ENCODE assay signal across 8 cellular contexts in the genomic region with DNA sequence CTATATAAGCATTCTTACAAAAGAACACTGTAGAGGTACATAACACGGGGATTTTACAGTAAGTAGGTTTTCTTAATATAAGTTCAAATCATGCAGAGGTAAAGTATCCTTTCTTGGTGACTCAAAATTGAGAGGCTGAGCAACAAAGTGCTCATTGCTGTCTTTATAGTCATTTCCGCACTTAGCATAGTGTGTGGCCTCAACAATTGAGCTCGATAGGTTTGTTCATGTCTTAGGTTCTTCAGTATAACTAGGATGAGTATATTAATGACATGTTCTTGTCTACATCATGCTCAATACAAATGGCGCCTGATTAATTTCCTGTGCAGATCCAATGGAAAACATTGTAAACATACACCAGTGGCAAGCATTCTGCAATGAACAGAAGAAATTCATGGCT. TPM values are rescaled to one million over a fixed set of nuclear protein-coding genes. Genes with fewer than 3 reads are reported as not detected.
DNase-seq lines count a peak whose midpoint lies in the region; ATAC-seq lines count a peak whose summit lies in the region.

No MANE protein-coding gene starts in this region.

- CTCF ChIA-PET in naive thymus-derived CD4-positive, alpha-beta T cell (lab: Charles Lee) = interaction anchor here (1.0 to 2.3 kb wide), 6 partner anchors 132 to 246 kb away, joined by 3 to 10 read pairs (median 4); a partner anchor contains a TSS

- H3K27ac Mint-ChIP-seq in naive thymus-derived CD4-positive, alpha-beta T cell = peak overlapping the region; percentile 9 to 99 (median 81)

- H3K4me3 ChIP-seq in naive thymus-derived CD4-positive, alpha-beta T cell (ENCODE audit: low read length) = peak overlapping the region; percentile 95

- H3K4me1 Mint-ChIP-seq in naive thymus-derived CD4-positive, alpha-beta T cell = peaks cover 26 to 61% (median 42%) of the 10 kb centered on the region in 7 donors

- no peaks in the 10 kb centered on the region for H3K9me3 ChIP-seq in naive thymus-derived CD4-positive, alpha-beta T cell (ENCODE audit: control insufficient read depth in 2 of 3, low read length in 3 of 3)

- no peak for ATAC-seq in naive thymus-derived CD4-positive, alpha-beta T cell
- ATAC-seq in GM18861 (IDR thresholded peaks at IDR 0.05; ENCODE audit: unreplicated experiment) = no peak

- no peaks in the 10 kb centered on the region for H3K27me3 ChIP-seq in naive thymus-derived CD4-positive, alpha-beta T cell (ENCODE audit: control insufficient read depth in 2 of 2, insufficient read depth in 2 of 2, low read length in 2 of 2)

- peak; percentile 17 for DNase-seq in GM04504 (ENCODE audit: low read depth)
- peak; percentile 31 for DNase-seq in MV-4-11 (lab: John Stamatoyannopoulos, UW)
- no peak for DNase-seq in naive thymus-derived CD4-positive, alpha-beta T cell
- no peak for DNase-seq in NCI-H2107 treated with DMSO at 0.1 percent for 48 hours (lab: John Stamatoyannopoulos, UW; ENCODE audit: unreplicated experiment)
- DNase-seq in NCI-H446 treated with DMSO at 0.1 percent for 48 hours (lab: John Stamatoyannopoulos, UW) = no peak
- no peak for DNase-seq in DMS53 treated with DMSO at 0.1 percent for 48 hours (lab: John Stamatoyannopoulos, UW; ENCODE audit: unreplicated experiment)

- H3K27me3 Mint-ChIP-seq in naive thymus-derived CD4-positive, alpha-beta T cell = peaks cover 0 to 2% (median 0%) of the 10 kb centered on the region in 5 donors

- H3K4me1 ChIP-seq in naive thymus-derived CD4-positive, alpha-beta T cell (ENCODE audit: control insufficient read depth in 2 of 2, insufficient read depth in 2 of 2, low read length in 2 of 2) = peaks cover 12 to 17% of the 10 kb centered on the region in 2 donors

- intact Hi-C loops in naive thymus-derived CD4-positive, alpha-beta T cell (cut with micrococcal nuclease) = loop anchor here (2.0 to 10.0 kb wide), 7 partner anchors 49 to 1461 kb away; a partner anchor contains a TSS

- peak overlapping the region; percentile 85 to 100 (median 98) for H3K4me3 Mint-ChIP-seq in naive thymus-derived CD4-positive, alpha-beta T cell

- POLR2A ChIA-PET in naive thymus-derived CD4-positive, alpha-beta T cell (lab: Charles Lee) = interaction anchor here (0.6 to 3.9 kb wide), 14 partner anchors 10 to 221 kb away, joined by 3 to 86 read pairs (median 4); a partner anchor contains a TSS

- H3K36me3 Mint-ChIP-seq in naive thymus-derived CD4-positive, alpha-beta T cell = peaks cover 0 to 6% (median 0%) of the 10 kb centered on the region in 5 donors

- H3K9me3 Mint-ChIP-seq in naive thymus-derived CD4-positive, alpha-beta T cell = no peaks in the 10 kb centered on the region

- H3K36me3 ChIP-seq in naive thymus-derived CD4-positive, alpha-beta T cell (ENCODE audit: control insufficient read depth in 2 of 3, insufficient read depth in 3 of 3, low read length in 3 of 3) = peaks cover 0 to 10% (median 0%) of the 10 kb centered on the region in 3 experiments

- peak overlapping the region; percentile 23 for H3K27ac ChIP-seq in cingulate gyrus (ENCODE audit: low read depth, low read length)
- H3K27ac ChIP-seq in naive thymus-derived CD4-positive, alpha-beta T cell (ENCODE audit: low read depth, low read length) = no peak overlapping the region

RNA-seq across cellular contexts. Expression of a gene that starts 1.4 kb away (rescaled TPM):
- total RNA-seq in naive thymus-derived CD4-positive, alpha-beta T cell = 10 to 100 TPM; 13.3 to 44.3 (median 21.1) TPM
- polyA plus RNA-seq in naive thymus-derived CD4-positive, alpha-beta T cell = 1 to 10 TPM; 3.2 to 4.7 TPM

Comparison
In these comparisons a context has a peak if more than half of its experiments do, and no peak if none do; other contexts are left out.
1. DNase-seq: peak in GM04504 (single experiment) and MV-4-11 (single experiment); none in naive thymus-derived CD4-positive, alpha-beta T cell (0 of 9), NCI-H2107 treated with DMSO at 0.1 percent for 48 hours (single experiment), NCI-H446 treated with DMSO at 0.1 percent for 48 hours (single experiment) and DMS53 treated with DMSO at 0.1 percent for 48 hours (single experiment).